ENCODE assay signal across 10 cellular contexts in the genomic region with DNA sequence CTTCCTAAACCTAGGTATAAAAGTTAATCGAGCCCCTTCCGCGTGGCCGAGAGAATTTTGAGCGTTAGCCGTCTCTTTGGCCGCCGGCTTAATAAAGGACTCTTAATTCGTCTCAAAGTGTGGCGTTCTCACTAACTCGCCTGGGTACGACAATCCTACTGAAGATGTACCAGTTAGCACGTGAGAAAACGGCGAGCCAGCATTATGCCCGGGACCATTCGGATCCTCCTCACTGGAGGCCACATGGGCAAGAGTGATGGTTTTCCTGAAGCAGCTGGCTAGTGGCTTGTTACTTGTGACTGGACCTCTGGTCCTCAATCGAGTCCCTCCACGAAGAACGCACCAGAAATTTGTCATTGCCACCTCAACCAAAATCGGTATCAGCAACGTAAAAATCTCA. TPM values are rescaled to one million over a fixed set of nuclear protein-coding genes. Genes with fewer than 3 reads are reported as not detected.
DNase-seq lines count a peak whose midpoint lies in the region; FAIRE-seq and TF ChIP-seq lines count a peak whose summit lies in the region.
"Not testable (repeated sequence)": the region's sequence is repeated elsewhere in the genome, so short reads cannot be mapped to it uniquely, and the experiment has no call there.
"Had no signal": no experiment of that assay in that cellular context is flagged by ENCODE, and none has a peak within 500 bp of the region (broad histone marks: within the 10 kb centered on the region; RNA-seq: fewer than 3 reads in every experiment).

No MANE protein-coding gene starts in this region.

- not testable (repeated sequence) for H3K36me3 ChIP-seq in OCI-LY3 (replicated peaks; ENCODE audit: low read depth, low read length); H1 (ENCODE audit: control insufficient read depth in 2 of 4, insufficient read depth in 4 of 4, low read length in 3 of 4); kidney (ENCODE audit: control insufficient read depth in 1 of 2, insufficient read depth in 2 of 2, low read length in 2 of 2); sigmoid colon

- H3K36me3 Mint-ChIP-seq in activated CD4-positive, alpha-beta T cell treated with anti-CD3 and anti-CD28 coated beads, Interleukin-2, amount 10 ng/mL, durations not matched to agents 24 days and 14 days (ENCODE audit: low read depth); osteocyte (ENCODE audit: unreplicated experiment); type B pancreatic cell: not testable (repeated sequence)

- peak overlapping the region; percentile 92 for H3K27ac ChIP-seq in OCI-LY3 (ENCODE audit: low read length)
- not testable (repeated sequence) for H3K27ac ChIP-seq in H1 (ENCODE audit: low read depth, low read length); kidney (ENCODE audit: low read depth in 2 of 2, low read length in 2 of 2); sigmoid colon

- not testable (repeated sequence) for H2AFZ ChIP-seq in OCI-LY3 (ENCODE audit: low read depth, low read length); H1 (ENCODE audit: low read length)

- not testable (repeated sequence) for H3K4me3 ChIP-seq in OCI-LY3 (ENCODE audit: low read length); H1 (ENCODE audit: extremely low read depth in 1 of 4, insufficient read depth in 2 of 4, low read depth in 3 of 4, low read length in 4 of 4); kidney (ENCODE audit: low read length in 2 of 2); sigmoid colon

- peak; percentile 54 for DNase-seq in activated CD4-positive, alpha-beta T cell treated with anti-CD3 and anti-CD28 coated beads, Interleukin-2, amount 10 ng/mL, durations not matched to agents 24 days and 14 days
- DNase-seq in activated CD8-positive, alpha-beta memory T cell treated with anti-CD3 and anti-CD28 coated beads for 24 hours: peak; percentile 30
- DNase-seq in H1 (ENCODE audit: low read depth in 1 of 2, low spot score in 2 of 2) (peak in 1 of 2 experiments; percentile 34), kidney (peak; percentile 21), osteocyte (ENCODE audit: extremely low spot score, unreplicated experiment) (peak; percentile 62), sigmoid colon (peak; percentile 32), type B pancreatic cell (ENCODE audit: extremely low spot score, unreplicated experiment) (peak; percentile 59)

- H3K4me1 ChIP-seq in OCI-LY3 (ENCODE audit: low read length): peaks cover 46% of the 10 kb centered on the region
- H3K4me1 ChIP-seq in H1 (replicated peaks in 1 of 4; ENCODE audit: control insufficient read depth in 3 of 4, insufficient read depth in 4 of 4, low read length in 3 of 4); kidney (ENCODE audit: control insufficient read depth in 1 of 2, insufficient read depth in 1 of 2, low read depth in 1 of 2, low read length in 2 of 2); sigmoid colon: not testable (repeated sequence)

- not testable (repeated sequence) for H3K27me3 ChIP-seq in OCI-LY3 (ENCODE audit: low read depth, low read length); H1 (replicated peaks in 1 of 4; ENCODE audit: control insufficient read depth in 3 of 4, extremely low read depth in 1 of 4, insufficient read depth in 3 of 4, low read length in 3 of 4); sigmoid colon

- not testable (repeated sequence) for H2BK5ac ChIP-seq in H1 (ENCODE audit: low read depth, low read length)

- intact Hi-C loops in activated CD4-positive, alpha-beta T cell treated with anti-CD3 and anti-CD28 coated beads, Interleukin-2, amount 10 ng/mL, durations not matched to agents 24 days and 14 days (cut with micrococcal nuclease); kidney (cut with DNase I); sigmoid colon (cut with DNase I): not testable (repeated sequence)

- CTCF ChIA-PET in H1 (lab: Charles Lee; ENCODE audit: partially characterized antibody): not testable (repeated sequence)

- H3K9me3 ChIP-seq in OCI-LY3 (ENCODE audit: insufficient read depth, low read length); H1 (ENCODE audit: insufficient read depth in 2 of 2, low read depth in 1 of 2, low read length in 1 of 2); kidney (ENCODE audit: control insufficient read depth in 1 of 2, low read length in 2 of 2); sigmoid colon: not testable (repeated sequence)

- not testable (repeated sequence) for H3K4me3 Mint-ChIP-seq in activated CD4-positive, alpha-beta T cell treated with anti-CD3 and anti-CD28 coated beads, Interleukin-2, amount 10 ng/mL, durations not matched to agents 24 days and 14 days; osteocyte (ENCODE audit: unreplicated experiment); type B pancreatic cell

- peak overlapping the region; percentile 46; the same call in 1 of the 2 replicates for H3K4me2 ChIP-seq in OCI-LY3 (ENCODE audit: low read length)
- H3K4me2 ChIP-seq in H1 (ENCODE audit: insufficient read depth in 1 of 2, low read depth in 2 of 2, low read length in 2 of 2): not testable (repeated sequence)

- H3K56ac ChIP-seq in H1 (replicated peaks; ENCODE audit: insufficient read length, low read depth, low read length): not testable (repeated sequence)

- H4K5ac ChIP-seq in H1 (ENCODE audit: insufficient read length, low read depth, low read length): not testable (repeated sequence)

- not testable (repeated sequence) for H2BK120ac ChIP-seq in H1 (replicated peaks; ENCODE audit: low read depth, low read length)

- not testable (repeated sequence) for H3K4ac ChIP-seq in H1 (replicated peaks; ENCODE audit: insufficient read length, low read depth, low read length)

- not testable (repeated sequence) for TF ChIP-seq CTCF in OCI-LY3 (IDR thresholded peaks at IDR 0.05; ENCODE audit: low read depth, low read length); H1 (IDR thresholded peaks at IDR 0.05; ENCODE audit: control extremely low read depth in 1 of 3, insufficient read depth in 1 of 3, low read depth in 1 of 3, low read length in 3 of 3); kidney (IDR thresholded peaks at IDR 0.05; ENCODE audit: borderline replicate concordance, extremely low read depth, insufficient read depth); osteocyte (IDR thresholded peaks at IDR 0.05); sigmoid colon (IDR thresholded peaks at IDR 0.05); type B pancreatic cell (conservative IDR thresholded peaks at IDR 0.05)

- H4K91ac ChIP-seq in H1 (replicated peaks; ENCODE audit: insufficient read length, low read length): not testable (repeated sequence)

- not testable (repeated sequence) for H2AK5ac ChIP-seq in H1 (ENCODE audit: low read depth, low read length)

- H3K9ac ChIP-seq in OCI-LY3 (ENCODE audit: low read length); H1 (replicated peaks in 1 of 4; ENCODE audit: extremely low read depth in 1 of 4, low read depth in 3 of 4, low read length in 3 of 4); kidney (ENCODE audit: low read length in 2 of 2): not testable (repeated sequence)

- H2BK20ac ChIP-seq in H1 (ENCODE audit: low read length): 0 out of 2 replicates have a peak overlapping the region, but pooled peaks have one; percentile 43

- not testable (repeated sequence) for TF ChIP-seq POLR2A in H1 (IDR thresholded peaks at IDR 0.05; ENCODE audit: control extremely low read depth in 1 of 2, low read depth in 2 of 2, low read length in 2 of 2); sigmoid colon (IDR thresholded peaks at IDR 0.05)

- H3K4me1 Mint-ChIP-seq in activated CD4-positive, alpha-beta T cell treated with anti-CD3 and anti-CD28 coated beads, Interleukin-2, amount 10 ng/mL, durations not matched to agents 24 days and 14 days; osteocyte (ENCODE audit: unreplicated experiment); type B pancreatic cell (ENCODE audit: unreplicated experiment): not testable (repeated sequence)

- 73% methylated on average over 20 of the region's 22 CpGs; no CpG with 5 or more reads in 1 of the 2 experiments for WGBS in H1 (ENCODE audit: extremely low coverage in 1 of 2, insufficient coverage in 1 of 2, insufficient read length in 1 of 2, insufficient replicate concordance in 2 of 2, low coverage in 1 of 2, low lambda C conversion rate in 2 of 2, missing lambda C conversion rate in 1 of 2), 2 experiments
- WGBS in sigmoid colon, 2 donors: 68 to 72% methylated on average over 20 to 22 of the region's 22 CpGs

- FAIRE-seq in H1 (lab: Jason Lieb, UNC); kidney (lab: Jason Lieb, UNC): not testable (repeated sequence)

- not testable (repeated sequence) for H3K14ac ChIP-seq in H1 (ENCODE audit: insufficient read length)

- POLR2A ChIA-PET in H1 (lab: Charles Lee; ENCODE audit: partially characterized antibody): not testable (repeated sequence)

- H3K23ac ChIP-seq in H1 (ENCODE audit: insufficient read length): not testable (repeated sequence)

- not testable (repeated sequence) for H3K23me2 ChIP-seq in H1 (ENCODE audit: low read depth, low read length)

- H3K9me3 Mint-ChIP-seq in activated CD4-positive, alpha-beta T cell treated with anti-CD3 and anti-CD28 coated beads, Interleukin-2, amount 10 ng/mL, durations not matched to agents 24 days and 14 days; osteocyte (ENCODE audit: unreplicated experiment); type B pancreatic cell: not testable (repeated sequence)

- not testable (repeated sequence) for H2BK15ac ChIP-seq in H1 (ENCODE audit: low read length)

- not testable (repeated sequence) for H2BK12ac ChIP-seq in H1 (ENCODE audit: low read depth, low read length)

- not testable (repeated sequence) for H4K20me1 ChIP-seq in OCI-LY3 (ENCODE audit: insufficient read depth, low read length); H1 (replicated peaks in 1 of 2; ENCODE audit: control insufficient read depth in 1 of 2, insufficient read depth in 2 of 2, low read length in 2 of 2)

- not testable (repeated sequence) for H3K79me1 ChIP-seq in H1 (ENCODE audit: low read depth, low read length)

- not testable (repeated sequence) for TF ChIP-seq EP300 in H1 (IDR thresholded peaks at IDR 0.05; ENCODE audit: borderline replicate concordance in 1 of 2, low read depth in 2 of 2, low read length in 2 of 2); sigmoid colon (IDR thresholded peaks at IDR 0.05)

- not testable (repeated sequence) for H4K8ac ChIP-seq in H1 (ENCODE audit: extremely low read depth, insufficient read depth, low read length)

- not testable (repeated sequence) for TF ChIP-seq RAD21 in H1 (IDR thresholded peaks at IDR 0.05 in 1 of 2, conservative IDR thresholded peaks at IDR 0.05 in 1 of 2; ENCODE audit: low read depth in 2 of 2, low read length in 2 of 2)

- H3K27ac Mint-ChIP-seq in activated CD4-positive, alpha-beta T cell treated with anti-CD3 and anti-CD28 coated beads, Interleukin-2, amount 10 ng/mL, durations not matched to agents 24 days and 14 days; osteocyte (ENCODE audit: unreplicated experiment); type B pancreatic cell: not testable (repeated sequence)

- not testable (repeated sequence) for H3K79me2 ChIP-seq in OCI-LY3 (ENCODE audit: low read length); H1 (ENCODE audit: control insufficient read depth in 1 of 2, insufficient read depth in 2 of 2, low read length in 2 of 2)

- not testable (repeated sequence) for H3K27me3 Mint-ChIP-seq in activated CD4-positive, alpha-beta T cell treated with anti-CD3 and anti-CD28 coated beads, Interleukin-2, amount 10 ng/mL, durations not matched to agents 24 days and 14 days
- H3K27me3 Mint-ChIP-seq in osteocyte (ENCODE audit: unreplicated experiment) (peaks cover 15% of the 10 kb centered on the region), type B pancreatic cell (peaks cover 34% of the 10 kb centered on the region)

- H3K18ac ChIP-seq in H1 (ENCODE audit: extremely low read depth, low read length): not testable (repeated sequence)

RNA-seq across cellular contexts. Expression of gene CRLF2, which starts 39.0 kb away (rescaled TPM):
- total RNA-seq in activated CD4-positive, alpha-beta T cell treated with anti-CD3 and anti-CD28 coated beads, Interleukin-2, amount 10 ng/mL, durations not matched to agents 24 days and 14 days: 0.95 and 1.5 TPM in 2 replicates
- not detected in 2 replicates for total RNA-seq in H1 (2021; fragmentation: NEBNext Ultra II Directional; extraction: Animal tissue kit (Norgen Biotek cat#: 25700))
- polyA plus RNA-seq in H1 (2011; rRNA removed): 0.06 and 0.08 TPM in 2 replicates
- 0.04 TPM for polyA plus RNA-seq in H1 (2011; cell fraction: cytosol; rRNA removed)
- 0.10 TPM for polyA plus RNA-seq in H1 (2011; cell fraction: nucleus; rRNA removed)
- not detected in 4 replicates for polyA plus RNA-seq in H1 (2012, experiment 1 of 2)
- polyA plus RNA-seq in H1 (2012, experiment 2 of 2): not detected
- 0.04 TPM for polyA plus RNA-seq in H1 (2013, experiment 1 of 2)
- polyA plus RNA-seq in H1 (2013, experiment 2 of 2): not detected
- polyA minus RNA-seq in H1 (2011; rRNA and poly(A)+ RNA removed): 0.10 TPM in 1 of 2 replicates, not detected in the other
- not detected for polyA minus RNA-seq in H1 (2011; cell fraction: cytosol; rRNA and poly(A)+ RNA removed)
- not detected for polyA minus RNA-seq in H1 (2011; cell fraction: nucleus; rRNA and poly(A)+ RNA removed)
- 1.6 TPM for total RNA-seq in kidney
- polyA plus RNA-seq in kidney (ENCODE audit: insufficient read depth, low read depth, low replicate concordance): not detected
- not detected in 2 replicates for total RNA-seq in osteocyte
- total RNA-seq in sigmoid colon: 1 to 10 TPM in 1 of 4 donors, under 1 TPM in 2, not detected in 1; 0.41 to 1.1 (median 0.71) TPM
- polyA plus RNA-seq in sigmoid colon: under 1 TPM in 1 of 3 donors, not detected in 2; 0.77 TPM
- total RNA-seq in type B pancreatic cell (ENCODE audit: low replicate concordance): not detected in 2 replicates
- total RNA-seq: GM23248 had no signal
- polyA plus RNA-seq: CD8-positive, alpha-beta memory T cell; GM23248 had no signal
